In the genomic region with DNA sequence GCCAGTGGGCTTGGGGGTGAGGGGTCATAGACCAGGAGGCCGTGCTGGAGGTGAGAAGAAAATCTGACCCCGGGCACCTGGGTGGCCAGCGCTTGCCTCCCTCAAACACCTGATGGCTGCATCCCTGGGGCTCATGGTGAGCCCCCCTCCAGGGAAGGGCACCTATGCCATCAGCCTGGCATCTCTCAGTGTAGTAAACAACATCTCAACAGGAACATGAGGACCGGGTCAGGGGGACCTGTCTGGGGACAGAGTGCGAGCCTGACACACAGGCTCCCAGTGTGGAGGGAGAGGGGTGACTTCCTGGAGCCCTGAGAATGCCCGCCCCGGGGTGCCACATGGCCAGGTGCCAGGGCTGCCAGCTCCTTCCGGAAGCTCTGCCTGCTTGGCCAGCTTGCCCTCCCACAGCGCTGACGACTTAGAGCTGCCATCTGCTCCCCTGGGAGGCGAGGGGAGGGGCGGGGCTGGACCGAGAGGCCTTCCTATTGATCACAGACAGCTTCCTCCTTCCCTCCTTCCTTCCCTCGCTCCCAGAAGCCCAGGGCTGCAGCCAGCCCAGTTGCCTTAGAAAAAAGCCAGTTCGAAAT, we compare ENCODE assay signal across 9 cellular contexts. TPM values are rescaled to one million over a fixed set of nuclear protein-coding genes. Genes with fewer than 3 reads are reported as not detected.
DNase-seq lines count a peak whose midpoint lies in the region; ATAC-seq, FAIRE-seq and TF ChIP-seq lines count a peak whose summit lies in the region.
"Had no signal": no experiment of that assay in that cellular context is flagged by ENCODE, and none has a peak within 500 bp of the region (broad histone marks: within the 10 kb centered on the region; RNA-seq: fewer than 3 reads in every experiment).

No MANE protein-coding gene starts in this region.

- peak; percentile 13 for ATAC-seq in sciatic nerve

- no peaks in the 10 kb centered on the region for H3K27me3 ChIP-seq in bronchial epithelial cell (ENCODE audit: control insufficient read depth, insufficient read depth, low read length)

- peaks cover 10% of the 10 kb centered on the region for H3K36me3 ChIP-seq in bronchial epithelial cell (ENCODE audit: control insufficient read depth, insufficient read depth, low read length)

- H3K4me3 ChIP-seq in bronchial epithelial cell (ENCODE audit: low read depth, low read length): no peak overlapping the region
- H3K4me3 ChIP-seq: thoracic aorta had no signal

- DNase-seq in NCI-H1436 (lab: John Stamatoyannopoulos, UW) (peak; percentile 67), NCI-H1436 treated with DMSO at 0.1 percent for 48 hours (lab: John Stamatoyannopoulos, UW) (no peak), NCI-H460 (ENCODE audit: extremely low read depth, low read depth) (peak; percentile 97), bronchial epithelial cell (ENCODE audit: low read depth) (peak; percentile 52), sciatic nerve (ENCODE audit: low spot score) (peak; percentile 77), medulla oblongata (ENCODE audit: extremely low spot score) (no peak), SK-N-DZ (ENCODE audit: low spot score) (no peak), mesenteric fat pad (ENCODE audit: low spot score) (no peak)

- TF ChIP-seq CTCF in bronchial epithelial cell (IDR thresholded peaks at IDR 0.05; ENCODE audit: insufficient read depth, low read length, severe bottlenecking): no peak

- intact Hi-C loops in sciatic nerve (cut with DNase I): no loop called here

- no peak for FAIRE-seq in bronchial epithelial cell (lab: Jason Lieb, UNC)

RNA-seq across cellular contexts. Expression of a gene that starts 12.3 kb away (rescaled TPM):
- total RNA-seq in NCI-H460 (2014; rRNA removed; shearing (Covaris generic)): 63.4 and 66.3 TPM in 2 replicates
- 179 and 191 TPM in 2 replicates for polyA plus RNA-seq in NCI-H460 (2014; cell fraction: nucleus; rRNA removed)
- 7.3 and 12.4 TPM in 2 replicates for total RNA-seq in bronchial epithelial cell
- 7.5 TPM for total RNA-seq in sciatic nerve
- polyA plus RNA-seq in SK-N-DZ (2014; cell fraction: cytosol; rRNA removed): 21.1 and 30.9 TPM in 2 replicates
- 120 and 134 TPM in 2 replicates for polyA plus RNA-seq in SK-N-DZ (2014; cell fraction: nucleus; rRNA removed)
- total RNA-seq in mesenteric fat pad: 3.5 TPM

RNA-seq across cellular contexts. Expression of a gene that starts 23.7 kb away (rescaled TPM):
- total RNA-seq in NCI-H460 (2014; rRNA removed; shearing (Covaris generic)): 187 and 231 TPM in 2 replicates
- 84.2 and 85.7 TPM in 2 replicates for polyA plus RNA-seq in NCI-H460 (2014; cell fraction: nucleus; rRNA removed)
- total RNA-seq in bronchial epithelial cell (97.9 and 104 TPM in 2 replicates), sciatic nerve (47.4 TPM), mesenteric fat pad (51.9 TPM)
- 54.7 and 61.5 TPM in 2 replicates for polyA plus RNA-seq in SK-N-DZ (2014; cell fraction: cytosol; rRNA removed)
- polyA plus RNA-seq in SK-N-DZ (2014; cell fraction: nucleus; rRNA removed): 31.6 and 34.5 TPM in 2 replicates

RNA-seq across cellular contexts. Expression of a gene that starts 23.9 kb away (rescaled TPM):
- total RNA-seq in NCI-H460 (2014; rRNA removed; shearing (Covaris generic)): 2.8 and 3.5 TPM in 2 replicates
- 2.7 and 3.5 TPM in 2 replicates for polyA plus RNA-seq in NCI-H460 (2014; cell fraction: nucleus; rRNA removed)
- total RNA-seq in bronchial epithelial cell (0.79 and 1.2 TPM in 2 replicates), sciatic nerve (10.5 TPM), mesenteric fat pad (11.7 TPM)
- polyA plus RNA-seq in SK-N-DZ (2014; cell fraction: cytosol; rRNA removed): 1.4 and 2.0 TPM in 2 replicates
- 1.1 and 2.0 TPM in 2 replicates for polyA plus RNA-seq in SK-N-DZ (2014; cell fraction: nucleus; rRNA removed)

RNA-seq across cellular contexts. Expression of a gene that starts 31.5 kb away (rescaled TPM):
- total RNA-seq in NCI-H460 (2014; rRNA removed; shearing (Covaris generic)): 9.6 and 10.7 TPM in 2 replicates
- 54.5 and 69.7 TPM in 2 replicates for polyA plus RNA-seq in NCI-H460 (2014; cell fraction: nucleus; rRNA removed)
- total RNA-seq in bronchial epithelial cell: 6.5 and 7.1 TPM in 2 replicates
- 10.7 TPM for total RNA-seq in sciatic nerve
- 5.8 and 7.9 TPM in 2 replicates for polyA plus RNA-seq in SK-N-DZ (2014; cell fraction: cytosol; rRNA removed)
- polyA plus RNA-seq in SK-N-DZ (2014; cell fraction: nucleus; rRNA removed): 2.4 and 6.5 TPM in 2 replicates
- 14.3 TPM for total RNA-seq in mesenteric fat pad

RNA-seq across cellular contexts. Expression of a gene that starts 39.5 kb away (rescaled TPM):
- 3.6 and 5.4 TPM in 2 replicates for total RNA-seq in NCI-H460 (2014; rRNA removed; shearing (Covaris generic))
- polyA plus RNA-seq in NCI-H460 (2014; cell fraction: nucleus; rRNA removed): 2.5 and 3.7 TPM in 2 replicates
- total RNA-seq in bronchial epithelial cell: 1.0 and 2.4 TPM in 2 replicates
- total RNA-seq in sciatic nerve: 4.5 TPM
- polyA plus RNA-seq in SK-N-DZ (2014; cell fraction: cytosol; rRNA removed): 7.9 and 12.0 TPM in 2 replicates
- polyA plus RNA-seq in SK-N-DZ (2014; cell fraction: nucleus; rRNA removed): 5.2 and 10.8 TPM in 2 replicates
- total RNA-seq in mesenteric fat pad: 2.0 TPM

Comparison
In these comparisons a context has a peak if more than half of its experiments do, and no peak if none do; other contexts are left out.
1. DNase-seq: peak in NCI-H1436 (single experiment), NCI-H460 (single experiment), bronchial epithelial cell (single experiment) and sciatic nerve (single experiment); none in NCI-H1436 treated with DMSO at 0.1 percent for 48 hours (single experiment), medulla oblongata (single experiment), SK-N-DZ (single experiment) and mesenteric fat pad (single experiment).